In genomic region chr2:691825-692224, GRCh38 we compare ENCODE assay signal across 1 cellular context.
TF ChIP-seq lines count a peak whose summit lies in the region.

No MANE protein-coding gene starts in this region.

TF ChIP-seq in H1, 55 proteins besides CTCF, POLR2A, EP300 and RAD21 (continued from another document):
- TF ChIP-seq CHD2 (IDR thresholded peaks at IDR 0.05; ENCODE audit: low read length) (no peak), ATF2 (IDR thresholded peaks at IDR 0.05; ENCODE audit: low read length) (no peak), JUN (IDR thresholded peaks at IDR 0.05; ENCODE audit: low read depth, low read length) (no peak), SIN3A (conservative IDR thresholded peaks at IDR 0.05 in 1 of 2, IDR thresholded peaks at IDR 0.05 in 1 of 2; ENCODE audit: low read depth in 1 of 2, low read length in 2 of 2) (no peak), GTF2F1 (IDR thresholded peaks at IDR 0.05; ENCODE audit: borderline replicate concordance, low read depth, low read length) (no peak), EGR1 (IDR thresholded peaks at IDR 0.05; ENCODE audit: borderline replicate concordance, low read depth, low read length) (no peak), POLR2AphosphoS5 (IDR thresholded peaks at IDR 0.05; ENCODE audit: low read depth, low read length) (no peak), CREB1 (IDR thresholded peaks at IDR 0.05) (no peak)
TF ChIP-seq in H1: peak in this region for 0.
